Comparison of ENCODE assay signal across 11 cellular contexts in the genomic region with DNA sequence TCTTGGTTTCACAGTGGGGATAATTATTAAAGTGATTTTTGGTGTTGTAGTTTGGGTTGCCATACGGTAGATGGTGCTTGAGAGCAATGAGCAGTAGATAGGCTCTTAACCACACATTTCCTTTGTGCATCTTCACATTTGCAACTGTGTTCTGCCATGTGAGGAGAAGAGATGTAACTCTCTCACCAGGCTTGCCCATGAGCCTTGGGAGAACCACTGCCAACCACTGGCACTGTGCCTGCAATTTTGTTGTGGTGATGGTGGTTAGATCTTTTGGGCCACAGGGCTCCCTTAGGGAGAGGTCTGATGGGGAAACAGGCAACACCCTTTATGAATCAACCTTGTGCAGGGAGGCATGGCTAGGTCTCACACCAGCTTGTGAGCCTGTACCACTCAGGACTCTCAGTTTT.
DNase-seq lines count a peak whose midpoint lies in the region; ATAC-seq lines count a peak whose summit lies in the region.
"Had no signal": no experiment of that assay in that cellular context is flagged by ENCODE, and none has a peak within 500 bp of the region (broad histone marks: within the 10 kb centered on the region; RNA-seq: fewer than 3 reads in every experiment).

No MANE protein-coding gene starts in this region.

- no peak overlapping the region for H3K27ac Mint-ChIP-seq in stimulated activated naive CD8-positive, alpha-beta T cell treated with anti-CD3 and anti-CD28 coated beads, Interleukin-15, amount 100 ng/mL, for 72 hours
- peak overlapping the region; percentile 10 for H3K27ac Mint-ChIP-seq in activated T-helper 17 cell treated with anti-CD3 and anti-CD28 coated beads, Interleukin-2, amount 50 U/mL, for 72 hours
- H3K27ac Mint-ChIP-seq: IgD-negative memory B cell had no signal

- peak; percentile 52 for ATAC-seq in stimulated activated naive CD8-positive, alpha-beta T cell treated with anti-CD3 and anti-CD28 coated beads, Interleukin-15, amount 100 ng/mL, for 72 hours
- ATAC-seq in stimulated activated naive CD8-positive, alpha-beta T cell treated with anti-CD3 and anti-CD28 coated beads, Interleukin-15, Interleukin-2, amounts not matched to agents 100 U/mL and 50 U/mL, for 24 hours: no peak
- ATAC-seq in HG03159 (IDR thresholded peaks at IDR 0.05; ENCODE audit: unreplicated experiment): peak; percentile 60
- ATAC-seq in activated T-helper 17 cell treated with anti-CD3 and anti-CD28 coated beads, Interleukin-2, amount 50 U/mL, for 72 hours (replicated peaks): peak; percentile 26

- H3K4me3 Mint-ChIP-seq in stimulated activated naive CD8-positive, alpha-beta T cell treated with anti-CD3 and anti-CD28 coated beads, Interleukin-15, amount 100 ng/mL, for 72 hours: no peak overlapping the region
- no peak overlapping the region for H3K4me3 Mint-ChIP-seq in activated T-helper 17 cell treated with anti-CD3 and anti-CD28 coated beads, Interleukin-2, amount 50 U/mL, for 72 hours
- H3K4me3 Mint-ChIP-seq: IgD-negative memory B cell had no signal

- peaks cover 15 to 24% of the 10 kb centered on the region in 2 donors for H3K9me3 Mint-ChIP-seq in stimulated activated naive CD8-positive, alpha-beta T cell treated with anti-CD3 and anti-CD28 coated beads, Interleukin-15, amount 100 ng/mL, for 72 hours
- peaks cover 12% of the 10 kb centered on the region for H3K9me3 Mint-ChIP-seq in activated T-helper 17 cell treated with anti-CD3 and anti-CD28 coated beads, Interleukin-2, amount 50 U/mL, for 72 hours

- peaks cover 10% of the 10 kb centered on the region for H3K4me1 Mint-ChIP-seq in stimulated activated naive CD8-positive, alpha-beta T cell treated with anti-CD3 and anti-CD28 coated beads, Interleukin-15, amount 100 ng/mL, for 72 hours
- peaks cover 11% of the 10 kb centered on the region for H3K4me1 Mint-ChIP-seq in activated T-helper 17 cell treated with anti-CD3 and anti-CD28 coated beads, Interleukin-2, amount 50 U/mL, for 72 hours

- no peak for DNase-seq in stimulated activated naive CD8-positive, alpha-beta T cell treated with anti-CD3 and anti-CD28 coated beads, Interleukin-15, amount 100 ng/mL, for 72 hours
- no peak for DNase-seq in stimulated activated naive CD8-positive, alpha-beta T cell treated with anti-CD3 and anti-CD28 coated beads, Interleukin-15, Interleukin-2, amounts not matched to agents 100 U/mL and 50 U/mL, for 24 hours
- DNase-seq in NCI-H2081 (lab: John Stamatoyannopoulos, UW) (no peak), ureter (ENCODE audit: low spot score) (no peak), NCI-H187 treated with DMSO at 0.1 percent for 48 hours (lab: John Stamatoyannopoulos, UW) (no peak), RPMI8226 (no peak)
- DNase-seq: activated CD4-positive, alpha-beta T cell treated with anti-CD3 and anti-CD28 coated beads for 48 hours; ovary had no signal

- no peaks in the 10 kb centered on the region for H3K27me3 Mint-ChIP-seq in stimulated activated naive CD8-positive, alpha-beta T cell treated with anti-CD3 and anti-CD28 coated beads, Interleukin-15, amount 100 ng/mL, for 72 hours
- no peaks in the 10 kb centered on the region for H3K27me3 Mint-ChIP-seq in activated T-helper 17 cell treated with anti-CD3 and anti-CD28 coated beads, Interleukin-2, amount 50 U/mL, for 72 hours
- H3K27me3 Mint-ChIP-seq: IgD-negative memory B cell had no signal

- H3K36me3 Mint-ChIP-seq in activated T-helper 17 cell treated with anti-CD3 and anti-CD28 coated beads, Interleukin-2, amount 50 U/mL, for 72 hours (ENCODE audit: low read depth): peaks cover 23% of the 10 kb centered on the region
